Comparison of ENCODE assay signal across 22 cellular contexts in genomic region chr9:134855231-134855899, GRCh38. TPM values are rescaled to one million over a fixed set of nuclear protein-coding genes. Genes with fewer than 3 reads are reported as not detected.
"Had no signal": no experiment of that assay in that cellular context is flagged by ENCODE, and none has a peak within 500 bp of the region (broad histone marks: within the 10 kb centered on the region; RNA-seq: fewer than 3 reads in every experiment).

No MANE protein-coding gene starts in this region.

- H3K79me2 ChIP-seq: parathyroid adenoma had no signal

- H3K27ac Mint-ChIP-seq: activated CD4-positive, alpha-beta T cell treated with anti-CD3 and anti-CD28 coated beads, Interleukin-2, amount 10 ng/mL, durations not matched to agents 7 days and 5 days; activated CD8-positive, alpha-beta memory T cell treated with anti-CD3 and anti-CD28 coated beads, Interleukin-2, amount 10 ng/mL, durations not matched to agents 7 days and 5 days; activated CD8-positive, alpha-beta T cell treated with anti-CD3 and anti-CD28 coated beads for 36 hours; activated naive CD8-positive, alpha-beta T cell treated with anti-CD3 and anti-CD28 coated beads for 36 hours; mesothelial cell of epicardium; naive thymus-derived CD8-positive, alpha-beta T cell; stimulated activated memory B cell treated with anti-CD40 and anti-IgM and Interleukin-4, amounts not matched to agents 10 μg/mL and 1 μg/mL and 100 μg/mL, for 72 hours had no signal

- H3K4me3 Mint-ChIP-seq: activated CD4-positive, alpha-beta T cell treated with anti-CD3 and anti-CD28 coated beads, Interleukin-2, amount 10 ng/mL, durations not matched to agents 7 days and 5 days; activated CD8-positive, alpha-beta memory T cell treated with anti-CD3 and anti-CD28 coated beads, Interleukin-2, amount 10 ng/mL, durations not matched to agents 7 days and 5 days; activated CD8-positive, alpha-beta T cell treated with anti-CD3 and anti-CD28 coated beads for 36 hours; activated naive CD8-positive, alpha-beta T cell treated with anti-CD3 and anti-CD28 coated beads for 36 hours; mesothelial cell of epicardium; naive thymus-derived CD8-positive, alpha-beta T cell; stimulated activated memory B cell treated with anti-CD40 and anti-IgM and Interleukin-4, amounts not matched to agents 10 μg/mL and 1 μg/mL and 100 μg/mL, for 72 hours had no signal

- FAIRE-seq: urothelium cell line had no signal

- H3K4me3 ChIP-seq: colonic mucosa, esophagus squamous epithelium, gastroesophageal sphincter, right lobe of liver, SK-N-MC, skin epidermis had no signal

- H3K27me3 Mint-ChIP-seq: activated CD4-positive, alpha-beta T cell treated with anti-CD3 and anti-CD28 coated beads, Interleukin-2, amount 10 ng/mL, durations not matched to agents 7 days and 5 days had no signal

- H3K27me3 ChIP-seq: colonic mucosa, right lobe of liver had no signal

- DNase-seq: activated CD4-positive, alpha-beta T cell treated with anti-CD3 and anti-CD28 coated beads, Interleukin-2, amount 10 ng/mL, durations not matched to agents 7 days and 5 days; activated CD8-positive, alpha-beta memory T cell treated with anti-CD3 and anti-CD28 coated beads, Interleukin-2, amount 10 ng/mL, durations not matched to agents 7 days and 5 days; activated CD8-positive, alpha-beta T cell treated with anti-CD3 and anti-CD28 coated beads for 36 hours; activated naive CD4-positive, alpha-beta T cell treated with Interleukin-2 at 50 U/mL for 16 hours; activated naive CD8-positive, alpha-beta T cell treated with anti-CD3 and anti-CD28 coated beads for 36 hours; activated T-cell treated with anti-CD3 and anti-CD28 coated beads for 4 hours; colonic mucosa; esophagus squamous epithelium; stimulated activated CD4-positive, alpha-beta T cell treated with anti-CD3 and anti-CD28 coated beads, Interleukin-15, amount 100 ng/mL, for 24 hours; SW 1271 had no signal

- H3K27ac ChIP-seq: colonic mucosa, esophagus squamous epithelium, gastroesophageal sphincter, parathyroid adenoma, right lobe of liver, SK-N-MC, skin epidermis had no signal

- H3K9ac ChIP-seq: parathyroid adenoma had no signal

- H3K36me3 ChIP-seq: colonic mucosa, esophagus squamous epithelium, gastroesophageal sphincter, right lobe of liver had no signal

- H3K9me3 ChIP-seq: colonic mucosa, gastroesophageal sphincter, right lobe of liver had no signal

- H2AFZ ChIP-seq: parathyroid adenoma had no signal

- H3K4me1 Mint-ChIP-seq: mesothelial cell of epicardium; naive thymus-derived CD8-positive, alpha-beta T cell had no signal

- ATAC-seq: activated CD8-positive, alpha-beta memory T cell treated with anti-CD3 and anti-CD28 coated beads, Interleukin-2, amount 10 ng/mL, durations not matched to agents 7 days and 5 days; activated CD8-positive, alpha-beta T cell treated with anti-CD3 and anti-CD28 coated beads for 36 hours; gastroesophageal sphincter; naive thymus-derived CD8-positive, alpha-beta T cell; stimulated activated memory B cell treated with anti-CD40 and anti-IgM and Interleukin-4, amounts not matched to agents 10 μg/mL and 1 μg/mL and 100 μg/mL, for 72 hours had no signal

- H3K4me1 ChIP-seq: colonic mucosa, parathyroid adenoma, right lobe of liver had no signal

- H3K36me3 Mint-ChIP-seq: activated CD8-positive, alpha-beta memory T cell treated with anti-CD3 and anti-CD28 coated beads, Interleukin-2, amount 10 ng/mL, durations not matched to agents 7 days and 5 days; activated naive CD8-positive, alpha-beta T cell treated with anti-CD3 and anti-CD28 coated beads for 36 hours; mesothelial cell of epicardium had no signal

RNA-seq across cellular contexts. Expression of gene FCN2, which starts 25.2 kb away (rescaled TPM):
- total RNA-seq: activated CD4-positive, alpha-beta T cell treated with anti-CD3 and anti-CD28 coated beads, Interleukin-2, amount 10 ng/mL, durations not matched to agents 7 days and 5 days; activated CD8-positive, alpha-beta memory T cell treated with anti-CD3 and anti-CD28 coated beads, Interleukin-2, amount 10 ng/mL, durations not matched to agents 7 days and 5 days; activated CD8-positive, alpha-beta T cell treated with anti-CD3 and anti-CD28 coated beads for 36 hours; activated naive CD8-positive, alpha-beta T cell treated with anti-CD3 and anti-CD28 coated beads for 36 hours; bronchial epithelial cell; colonic mucosa; esophagus squamous epithelium; gastroesophageal sphincter; lung microvascular endothelial cell; mesothelial cell of epicardium; naive thymus-derived CD8-positive, alpha-beta T cell; T-helper 2 cell treated with Interferon-gamma antibody and Interleukin-4, amounts not matched to agents 100 ng/mL and 5 ng/mL, for 36 hours had no signal
